30 cellular contexts compared by ENCODE assay signal in genomic region chr22:17751596-17751995, GRCh38.
"Had no signal": no experiment of that assay in that cellular context is flagged by ENCODE, and none has a peak within 500 bp of the region (broad histone marks: within the 10 kb centered on the region; RNA-seq: fewer than 3 reads in every experiment).

No MANE protein-coding gene starts in this region.

- H3K27ac Mint-ChIP-seq: activated naive CD4-positive, alpha-beta T cell treated with anti-CD3 and anti-CD28 coated beads for 36 hours; activated naive CD8-positive, alpha-beta T cell; activated T-helper 17 cell treated with anti-CD3 and anti-CD28 coated beads, Interleukin-2, amount 50 U/mL, for 72 hours; T-helper 1 cell treated with Interleukin-12 subunit alpha and Interleukin-12 subunit beta and Interleukin-4 antibody, amounts not matched to agents 30 μg/mL and 1 μg/mL, for 36 hours; WTC11 had no signal

- H3K27ac ChIP-seq: brain microvascular endothelial cell, SJSA1 had no signal

- H3K4me3 ChIP-seq: K562, SJSA1 had no signal

- H3K27me3 ChIP-seq: brain microvascular endothelial cell, SJSA1 had no signal

- FAIRE-seq: K562 had no signal

- H3K9me3 Mint-ChIP-seq: activated naive CD4-positive, alpha-beta T cell treated with anti-CD3 and anti-CD28 coated beads for 36 hours; activated T-cell treated with anti-CD3 and anti-CD28 coated beads, Interleukin-2, amount 50 U/mL, for 4 hours; activated T-helper 17 cell treated with anti-CD3 and anti-CD28 coated beads, Interleukin-2, amount 50 U/mL, for 72 hours; T-helper 1 cell treated with Interleukin-12 subunit alpha and Interleukin-12 subunit beta and Interleukin-4 antibody, amounts not matched to agents 30 μg/mL and 1 μg/mL, for 36 hours; WTC11 had no signal

- ATAC-seq: activated T-cell treated with anti-CD3 and anti-CD28 coated beads, Interleukin-2, amount 50 U/mL, for 4 hours; K562; Panc1; SK-N-SH treated with all-trans-retinoic acid at 6 μM for 48 hours; WTC11 had no signal

- H3K9me3 ChIP-seq: SJSA1 had no signal

- H3K27me3 Mint-ChIP-seq: activated naive CD8-positive, alpha-beta T cell; activated T-helper 17 cell treated with anti-CD3 and anti-CD28 coated beads, Interleukin-2, amount 50 U/mL, for 72 hours had no signal

- DNase-seq: activated CD4-positive, alpha-beta T cell treated with anti-CD3 and anti-CD28 coated beads for 48 hours; activated CD4-positive, alpha-beta T cell treated with anti-CD3 and anti-CD28 coated beads, Interleukin-2, amount 50 U/mL, for 48 hours; activated CD4-positive, CD25-positive, alpha-beta regulatory T cell treated with anti-CD3 and anti-CD28 coated beads, Interleukin-2, amount 50 U/mL, for 72 hours; activated CD8-positive, alpha-beta memory T cell treated with anti-CD3 and anti-CD28 coated beads for 24 hours; activated gamma-delta T cell; activated naive CD4-positive, alpha-beta T cell treated with anti-CD3 and anti-CD28 coated beads for 36 hours; activated T-cell treated with anti-CD3 and anti-CD28 coated beads, Interleukin-2, amount 50 U/mL, for 4 hours; amygdala; brain microvascular endothelial cell; Karpas-422; MM.1S; NCI-H1105; NCI-H1436; NCI-H1694 treated with DMSO at 0.1 percent for 48 hours; NCI-H2029 treated with DMSO at 0.1 percent for 48 hours; NCI-H345; NCI-H510A; NCI-H526 treated with DMSO at 0.1 percent for 48 hours; NCI-H82; OCI-M1; Right ventricle myocardium superior; RPMI8226 had no signal

- H3K36me3 Mint-ChIP-seq: activated naive CD8-positive, alpha-beta T cell; WTC11 had no signal

- H3K36me3 ChIP-seq: brain microvascular endothelial cell, SJSA1 had no signal

- H3K4me1 Mint-ChIP-seq: WTC11 had no signal

- H3K4me3 Mint-ChIP-seq: activated naive CD4-positive, alpha-beta T cell treated with anti-CD3 and anti-CD28 coated beads for 36 hours; activated naive CD8-positive, alpha-beta T cell; activated T-cell treated with anti-CD3 and anti-CD28 coated beads, Interleukin-2, amount 50 U/mL, for 4 hours; activated T-helper 17 cell treated with anti-CD3 and anti-CD28 coated beads, Interleukin-2, amount 50 U/mL, for 72 hours; T-helper 1 cell treated with Interleukin-12 subunit alpha and Interleukin-12 subunit beta and Interleukin-4 antibody, amounts not matched to agents 30 μg/mL and 1 μg/mL, for 36 hours; WTC11 had no signal
